Comparison of ENCODE assay signal across 1 cellular context in the genomic region with DNA sequence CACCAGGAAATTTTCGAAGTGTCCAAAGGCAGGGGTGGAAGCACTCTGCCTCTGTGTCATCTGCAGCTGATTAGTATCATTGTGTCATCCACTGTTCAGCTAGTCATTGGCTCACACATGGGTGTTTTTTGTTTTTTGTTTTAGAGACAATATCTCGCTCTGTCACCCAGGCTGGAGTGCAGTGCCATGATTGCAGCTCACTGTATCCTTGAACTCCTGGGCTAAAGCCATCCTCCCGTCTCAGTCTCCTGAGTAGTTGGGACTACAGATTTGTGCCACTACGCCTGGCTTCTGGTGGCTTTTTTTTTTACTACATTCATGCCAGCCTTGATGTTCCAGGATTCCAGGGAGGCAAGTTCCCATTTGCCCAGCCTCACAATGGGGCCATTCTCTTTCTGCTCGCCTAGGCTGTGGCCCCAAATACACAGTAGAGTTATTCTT.
TF ChIP-seq lines count a peak whose summit lies in the region.

No MANE protein-coding gene starts in this region.

TF ChIP-seq in K562, 482 proteins besides CTCF, POLR2A, EP300 and RAD21:
- TF ChIP-seq MTA2 (IDR thresholded peaks at IDR 0.05; ENCODE audit: low read depth), result no peak
- peak in 1 of 2 experiments; percentile 41; a peak in 1 of 4 replicates for TF ChIP-seq RCOR1 (IDR thresholded peaks at IDR 0.05; ENCODE audit: borderline replicate concordance in 1 of 2, low read depth in 2 of 2, low read length in 2 of 2)
- 0 out of 4 replicates have a peak, but pooled peaks of 1 of the 2 experiments have one; percentile 20 for TF ChIP-seq NRF1 (conservative IDR thresholded peaks at IDR 0.05 in 1 of 2, IDR thresholded peaks at IDR 0.05 in 1 of 2)
- TF ChIP-seq RBM39 (optimal IDR thresholded peaks at IDR 0.05; ENCODE audit: low read depth, low read length), result no peak
- TF ChIP-seq ZNF316 (IDR thresholded peaks at IDR 0.05), result no peak
- TF ChIP-seq, protein P1, sequence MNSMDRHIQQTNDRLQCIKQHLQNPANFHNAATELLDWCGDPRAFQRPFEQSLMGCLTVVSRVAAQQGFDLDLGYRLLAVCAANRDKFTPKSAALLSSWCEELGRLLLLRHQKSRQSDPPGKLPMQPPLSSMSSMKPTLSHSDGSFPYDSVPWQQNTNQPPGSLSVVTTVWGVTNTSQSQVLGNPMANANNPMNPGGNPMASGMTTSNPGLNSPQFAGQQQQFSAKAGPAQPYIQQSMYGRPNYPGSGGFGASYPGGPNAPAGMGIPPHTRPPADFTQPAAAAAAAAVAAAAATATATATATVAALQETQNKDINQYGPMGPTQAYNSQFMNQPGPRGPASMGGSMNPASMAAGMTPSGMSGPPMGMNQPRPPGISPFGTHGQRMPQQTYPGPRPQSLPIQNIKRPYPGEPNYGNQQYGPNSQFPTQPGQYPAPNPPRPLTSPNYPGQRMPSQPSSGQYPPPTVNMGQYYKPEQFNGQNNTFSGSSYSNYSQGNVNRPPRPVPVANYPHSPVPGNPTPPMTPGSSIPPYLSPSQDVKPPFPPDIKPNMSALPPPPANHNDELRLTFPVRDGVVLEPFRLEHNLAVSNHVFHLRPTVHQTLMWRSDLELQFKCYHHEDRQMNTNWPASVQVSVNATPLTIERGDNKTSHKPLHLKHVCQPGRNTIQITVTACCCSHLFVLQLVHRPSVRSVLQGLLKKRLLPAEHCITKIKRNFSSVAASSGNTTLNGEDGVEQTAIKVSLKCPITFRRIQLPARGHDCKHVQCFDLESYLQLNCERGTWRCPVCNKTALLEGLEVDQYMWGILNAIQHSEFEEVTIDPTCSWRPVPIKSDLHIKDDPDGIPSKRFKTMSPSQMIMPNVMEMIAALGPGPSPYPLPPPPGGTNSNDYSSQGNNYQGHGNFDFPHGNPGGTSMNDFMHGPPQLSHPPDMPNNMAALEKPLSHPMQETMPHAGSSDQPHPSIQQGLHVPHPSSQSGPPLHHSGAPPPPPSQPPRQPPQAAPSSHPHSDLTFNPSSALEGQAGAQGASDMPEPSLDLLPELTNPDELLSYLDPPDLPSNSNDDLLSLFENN (IDR thresholded peaks at IDR 0.05; ENCODE audit: low read depth in 2 of 2, low read length in 2 of 2), result no peak
- TF ChIP-seq CSDE1 (IDR thresholded peaks at IDR 0.05), result no peak
- TF ChIP-seq, protein P2, sequence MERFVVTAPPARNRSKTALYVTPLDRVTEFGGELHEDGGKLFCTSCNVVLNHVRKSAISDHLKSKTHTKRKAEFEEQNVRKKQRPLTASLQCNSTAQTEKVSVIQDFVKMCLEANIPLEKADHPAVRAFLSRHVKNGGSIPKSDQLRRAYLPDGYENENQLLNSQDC (CRISPR knock-in tag; IDR thresholded peaks at IDR 0.05), result no peak
- no peak for TF ChIP-seq XRCC3 (IDR thresholded peaks at IDR 0.05)
- no peak for TF ChIP-seq BACH1 (tag; IDR thresholded peaks at IDR 0.05)
- TF ChIP-seq ADNP (tag; IDR thresholded peaks at IDR 0.05), result no peak
- TF ChIP-seq ZNF785 (CRISPR knock-in tag; IDR thresholded peaks at IDR 0.05), result no peak
- TF ChIP-seq, protein P3, sequence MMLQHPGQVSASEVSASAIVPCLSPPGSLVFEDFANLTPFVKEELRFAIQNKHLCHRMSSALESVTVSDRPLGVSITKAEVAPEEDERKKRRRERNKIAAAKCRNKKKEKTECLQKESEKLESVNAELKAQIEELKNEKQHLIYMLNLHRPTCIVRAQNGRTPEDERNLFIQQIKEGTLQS (IDR thresholded peaks at IDR 0.05), result peak; percentile 53; the same call in 1 of the 2 replicates
- TF ChIP-seq, protein P3 (CRISPR knock-in tag; conservative IDR thresholded peaks at IDR 0.05), result no peak
- no peak for TF ChIP-seq MCM7 (IDR thresholded peaks at IDR 0.05)
- TF ChIP-seq NUFIP1 (IDR thresholded peaks at IDR 0.05; ENCODE audit: partially characterized antibody), result no peak
- TF ChIP-seq SIRT6 (IDR thresholded peaks at IDR 0.05; ENCODE audit: low read depth, low read length), result no peak
- no peak for TF ChIP-seq TAF7 (tag; IDR thresholded peaks at IDR 0.05)
- TF ChIP-seq ZNF431 (CRISPR knock-in tag; IDR thresholded peaks at IDR 0.05), result no peak
- TF ChIP-seq ARID1B (IDR thresholded peaks at IDR 0.05), result 0 out of 2 replicates have a peak, but pooled peaks have one; percentile 12
- TF ChIP-seq SLC30A9 (CRISPR knock-in tag; IDR thresholded peaks at IDR 0.05), result no peak
- TF ChIP-seq ATF1 (CRISPR knock-in tag; IDR thresholded peaks at IDR 0.05), result no peak
- no peak for TF ChIP-seq ATF1 (tag; IDR thresholded peaks at IDR 0.05)
